ENCODE assay signal across 29 cellular contexts in the genomic region with DNA sequence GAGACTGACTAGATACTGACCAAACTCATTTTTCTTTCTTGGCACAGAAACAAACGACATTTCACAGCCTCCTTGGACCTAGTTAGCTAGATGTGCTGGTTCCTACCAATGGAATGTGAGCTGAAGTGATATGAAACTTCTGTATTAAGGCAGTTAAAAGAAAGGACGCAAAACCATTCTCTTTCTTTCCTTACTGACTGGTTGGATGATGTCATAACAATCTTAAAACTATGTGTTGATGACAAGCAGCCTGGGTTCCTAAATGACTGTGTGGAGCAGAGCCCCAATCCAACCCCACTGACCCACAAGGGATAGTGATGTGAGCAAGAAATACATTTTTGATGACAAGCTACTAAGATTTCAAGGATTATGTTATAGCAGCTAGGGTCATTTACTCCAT.
"Had no signal": no experiment of that assay in that cellular context is flagged by ENCODE, and none has a peak within 500 bp of the region (broad histone marks: within the 10 kb centered on the region; RNA-seq: fewer than 3 reads in every experiment).

No MANE protein-coding gene starts in this region.

- H3K4me3 Mint-ChIP-seq: dendritic cell treated with granulocyte-macrophage colony-stimulating factor and Interleukin-4, amounts not matched to agents 40 ng/mL and 50 ng/mL, for 4 days; effector memory CD8-positive, alpha-beta T cell; endodermal cell had no signal

- H3K4me1 Mint-ChIP-seq: endodermal cell had no signal

- FAIRE-seq: colon, endometrium, endothelial cell of umbilical vein, frontal cortex had no signal

- H3K27me3 ChIP-seq: colonic mucosa, dorsolateral prefrontal cortex, esophagus muscularis mucosa, esophagus squamous epithelium, foreskin keratinocyte, gastrocnemius medialis, gastroesophageal sphincter, heart left ventricle, heart right ventricle had no signal

- H3K4me3 ChIP-seq: colonic mucosa, coronary artery, dorsolateral prefrontal cortex, esophagus muscularis mucosa, esophagus squamous epithelium, gastrocnemius medialis, gastroesophageal sphincter, heart left ventricle, heart right ventricle had no signal

- H3K27ac Mint-ChIP-seq: dendritic cell treated with granulocyte-macrophage colony-stimulating factor and Interleukin-4, amounts not matched to agents 40 ng/mL and 50 ng/mL, for 4 days; effector memory CD8-positive, alpha-beta T cell; endodermal cell had no signal

- H3K36me3 ChIP-seq: colonic mucosa had no signal

- H3K27ac ChIP-seq: colonic mucosa, coronary artery, dorsolateral prefrontal cortex, epithelial cell of prostate, esophagus muscularis mucosa, esophagus squamous epithelium, foreskin keratinocyte, gastrocnemius medialis, gastroesophageal sphincter, heart left ventricle, heart right ventricle had no signal

- H3K4me1 ChIP-seq: colonic mucosa, esophagus muscularis mucosa, gastrocnemius medialis, gastroesophageal sphincter, heart left ventricle, heart right ventricle had no signal

- H3K9me3 Mint-ChIP-seq: effector memory CD8-positive, alpha-beta T cell had no signal

- H3K9me3 ChIP-seq: colonic mucosa, esophagus muscularis mucosa, esophagus squamous epithelium, gastrocnemius medialis, gastroesophageal sphincter, heart left ventricle had no signal

- ATAC-seq: effector memory CD8-positive, alpha-beta T cell; esophagus mucosa; foreskin keratinocyte; gastrocnemius medialis; gastroesophageal sphincter; heart left ventricle; heart right ventricle had no signal

- DNase-seq: colonic mucosa; cortex of kidney; dermis blood vessel endothelial cell; dorsolateral prefrontal cortex; effector CD4-positive, alpha-beta T cell; effector CD8-positive, alpha-beta T cell; effector memory CD4-positive, alpha-beta T cell; effector memory CD8-positive, alpha-beta T cell; endodermal cell; erythroblast; esophagus squamous epithelium; foreskin fibroblast; foreskin keratinocyte; foreskin melanocyte; gastrocnemius medialis; glutamatergic neuron; head of caudate nucleus; heart left ventricle; heart right ventricle had no signal

- H3K27me3 Mint-ChIP-seq: dendritic cell treated with granulocyte-macrophage colony-stimulating factor and Interleukin-4, amounts not matched to agents 40 ng/mL and 50 ng/mL, for 4 days; effector memory CD8-positive, alpha-beta T cell had no signal
